In the genomic region with DNA sequence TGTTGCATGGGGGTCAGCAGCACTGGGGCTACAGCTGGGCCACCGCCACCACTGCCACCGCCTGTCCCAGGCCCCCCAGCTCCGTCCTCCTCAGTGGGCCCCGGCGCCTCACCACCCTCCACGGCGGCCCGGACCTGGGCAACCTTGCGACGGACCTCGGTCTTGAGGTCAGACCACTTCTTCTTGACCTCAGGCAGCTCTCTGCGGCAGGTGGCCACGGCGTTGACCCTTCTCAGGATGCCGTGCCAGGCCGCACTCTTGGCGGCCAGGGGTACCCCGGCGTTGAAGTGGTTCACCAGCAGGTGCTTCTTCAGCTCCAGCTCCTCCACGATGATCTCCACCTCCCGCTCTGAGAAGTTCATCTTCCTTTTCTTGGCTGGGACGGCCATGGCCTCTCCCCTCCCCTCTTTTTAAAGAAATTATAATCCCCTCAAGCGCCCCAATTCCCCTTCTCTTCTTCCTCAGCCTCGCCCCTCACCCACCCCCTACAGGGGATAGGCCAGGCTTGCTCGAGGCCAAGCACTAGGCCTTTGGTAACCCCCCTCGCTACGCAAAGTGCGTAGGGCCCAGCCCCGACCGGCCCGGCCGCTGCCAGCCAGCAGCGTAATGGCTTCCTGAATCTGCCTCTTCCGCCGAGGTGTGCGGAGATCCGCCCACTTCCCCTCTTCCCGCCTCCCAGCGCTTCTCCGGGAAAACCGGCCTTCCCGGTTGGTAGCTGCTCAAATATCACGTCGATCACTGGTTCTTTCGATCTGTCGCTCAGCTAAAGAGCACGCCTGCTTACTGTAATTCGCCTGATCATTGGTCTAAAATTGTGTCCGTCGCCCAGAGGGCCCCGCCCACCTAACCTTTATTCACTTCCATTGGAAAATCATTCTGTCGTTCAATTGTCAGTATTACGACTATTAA, we compare ENCODE assay signal across 8 cellular contexts. TPM values are rescaled to one million over a fixed set of nuclear protein-coding genes. Genes with fewer than 3 reads are reported as not detected.
DNase-seq lines count a peak whose midpoint lies in the region; ATAC-seq and TF ChIP-seq lines count a peak whose summit lies in the region.

A gene with protein sequence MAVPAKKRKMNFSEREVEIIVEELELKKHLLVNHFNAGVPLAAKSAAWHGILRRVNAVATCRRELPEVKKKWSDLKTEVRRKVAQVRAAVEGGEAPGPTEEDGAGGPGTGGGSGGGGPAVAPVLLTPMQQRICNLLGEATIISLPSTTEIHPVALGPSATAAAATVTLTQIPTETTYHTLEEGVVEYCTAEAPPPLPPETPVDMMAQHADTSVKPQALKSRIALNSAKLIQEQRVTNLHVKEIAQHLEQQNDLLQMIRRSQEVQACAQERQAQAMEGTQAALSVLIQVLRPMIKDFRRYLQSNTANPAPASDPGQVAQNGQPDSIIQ (minus strand): TSS at position 608 of the 909 bp plus-strand sequence. CDS start 219 bp downstream, at position 389.

- WGBS in right cardiac atrium, result 37% methylated on average over 53 of the region's 53 CpGs

- H3K4me1 ChIP-seq in right cardiac atrium (ENCODE audit: control insufficient read depth, insufficient read depth, low read length), result peaks cover 13% of the 10 kb centered on the region
- H3K4me1 ChIP-seq in vagina, result peaks cover 57% of the 10 kb centered on the region

- intact Hi-C loops in T-helper 2 cell treated with Interferon-gamma antibody and Interleukin-4, amounts not matched to agents 100 ng/mL and 5 ng/mL, for 36 hours (cut with micrococcal nuclease), result loop anchor here (1.0 to 10.0 kb wide), 6 partner anchors 27 to 1342 kb away; partner anchors contain the start of genes BBLN and SLC2A8
- intact Hi-C loops in right cardiac atrium (cut with DNase I), result no loop called here
- intact Hi-C loops in vagina (cut with DNase I), result no loop called here

- no peaks in the 10 kb centered on the region for H3K27me3 ChIP-seq in right cardiac atrium (ENCODE audit: control insufficient read depth, insufficient read depth)
- H3K27me3 ChIP-seq in vagina, result no peaks in the 10 kb centered on the region

- peak within 1 kb of the TSS; percentile 99 for H3K27ac ChIP-seq in right cardiac atrium (ENCODE audit: low read length)
- peak within 1 kb of the TSS; percentile 99 for H3K27ac ChIP-seq in vagina

- ATAC-seq in GM18498 (IDR thresholded peaks at IDR 0.05; ENCODE audit: unreplicated experiment) (peak; percentile 65), HG02938 (IDR thresholded peaks at IDR 0.05; ENCODE audit: unreplicated experiment) (peak; percentile 61), right cardiac atrium (peak; percentile 86 to 88)

- peak within 1 kb of the TSS; percentile 91 for H3K4me3 ChIP-seq in right cardiac atrium (ENCODE audit: low read length)
- H3K4me3 ChIP-seq in vagina, result peak within 1 kb of the TSS; percentile 74 to 96

- no peaks in the 10 kb centered on the region for H3K36me3 ChIP-seq in vagina

- H3K9me3 ChIP-seq in right cardiac atrium (ENCODE audit: control insufficient read depth, low read length), result no peaks in the 10 kb centered on the region
- H3K9me3 ChIP-seq in vagina, result no peaks in the 10 kb centered on the region

- DNase-seq in NCI-H187 (lab: John Stamatoyannopoulos, UW), result peak; percentile 84 to 85
- DNase-seq in anterior cingulate cortex (lab: John Stamatoyannopoulos, UW), result peak; percentile 80 to 99 (median 97)
- DNase-seq in right cardiac atrium, result peak; percentile 97 to 98 (median 98)
- DNase-seq in pulmonary artery endothelial cell (ENCODE audit: low read depth, low spot score), result peak; percentile 98
- peak in 1 of 2 donors; percentile 99 for DNase-seq in vagina (ENCODE audit: extremely low spot score in 2 of 2)

- TF ChIP-seq POLR2A in vagina (IDR thresholded peaks at IDR 0.05), result peak in 1 of 2 donors; percentile 47

- TF ChIP-seq CTCF in vagina (IDR thresholded peaks at IDR 0.05), result no peak

RNA-seq across cellular contexts. Expression of the gene that starts here (rescaled TPM):
- 13.2 and 14.0 TPM in 2 replicates for total RNA-seq in T-helper 2 cell treated with Interferon-gamma antibody and Interleukin-4, amounts not matched to agents 100 ng/mL and 5 ng/mL, for 36 hours
- 1 to 10 TPM; 6.1 to 8.7 (median 6.4) TPM for total RNA-seq in right cardiac atrium
- polyA plus RNA-seq in right cardiac atrium, result 5.0 TPM
- total RNA-seq in pulmonary artery endothelial cell, result 10.1 and 16.3 TPM in 2 replicates
- total RNA-seq in vagina, result 13.3 TPM
